1 cellular context compared by ENCODE assay signal in genomic region chr1:109113787-109114568, GRCh38.
TF ChIP-seq lines count a peak whose summit lies in the region.

Gene ELAPOR1 (plus strand): TSS chr1:109114115. CDS start chr1:109114184, 69 bp downstream.

TF ChIP-seq in HepG2, 621 proteins besides CTCF, POLR2A, EP300 and RAD21 (continued from another document):
- no peak for TF ChIP-seq TRIM24 (CRISPR knock-in tag; IDR thresholded peaks at IDR 0.05)
- TF ChIP-seq EZH2 (conservative IDR thresholded peaks at IDR 0.05; ENCODE audit: low read depth, low read length) = no peak
- TF ChIP-seq ARID3A (IDR thresholded peaks at IDR 0.05; ENCODE audit: low read depth, low read length) = no peak
- TF ChIP-seq ZFP36L2 (CRISPR knock-in tag; IDR thresholded peaks at IDR 0.05) = no peak
- peak; percentile 4; the same call in 1 of the 2 replicates for TF ChIP-seq MTF2 (CRISPR knock-in tag; IDR thresholded peaks at IDR 0.05; ENCODE audit: borderline replicate concordance)
- no peak for TF ChIP-seq ZHX2 (IDR thresholded peaks at IDR 0.05; ENCODE audit: low read depth)
- TF ChIP-seq ZHX2 (CRISPR knock-in tag; IDR thresholded peaks at IDR 0.05; ENCODE audit: borderline replicate concordance) = no peak
- TF ChIP-seq MAFK (conservative IDR thresholded peaks at IDR 0.05 in 1 of 2, IDR thresholded peaks at IDR 0.05 in 1 of 2; ENCODE audit: low read length in 2 of 2) = 0 out of 4 replicates have a peak, but pooled peaks have one; percentile 1 to 13
- TF ChIP-seq TBX2 (CRISPR knock-in tag; IDR thresholded peaks at IDR 0.05; ENCODE audit: borderline replicate concordance) = no peak
- no peak for TF ChIP-seq ZSCAN29 (CRISPR knock-in tag; conservative IDR thresholded peaks at IDR 0.05)
- no peak for TF ChIP-seq ZNF543 (CRISPR knock-in tag; IDR thresholded peaks at IDR 0.05)
- no peak for TF ChIP-seq ZNF563 (CRISPR knock-in tag; IDR thresholded peaks at IDR 0.05)
- TF ChIP-seq REPIN1 (CRISPR knock-in tag; IDR thresholded peaks at IDR 0.05; ENCODE audit: borderline replicate concordance, low read depth) = no peak
- no peak for TF ChIP-seq ZNF142 (CRISPR knock-in tag; IDR thresholded peaks at IDR 0.05)
